ENCODE assay signal across 18 cellular contexts in genomic region chr1:60921175-60921574, GRCh38.
"Had no signal": no experiment of that assay in that cellular context is flagged by ENCODE, and none has a peak within 500 bp of the region (broad histone marks: within the 10 kb centered on the region; RNA-seq: fewer than 3 reads in every experiment).

No MANE protein-coding gene starts in this region.

- H3K4me3 ChIP-seq: dorsolateral prefrontal cortex, gastroesophageal sphincter, transverse colon had no signal

- H3K79me2 ChIP-seq: parathyroid adenoma had no signal

- H3K27ac ChIP-seq: epithelial cell of prostate, parathyroid adenoma, transverse colon had no signal

- H3K36me3 ChIP-seq: gastroesophageal sphincter, transverse colon had no signal

- H3K9me3 Mint-ChIP-seq: activated naive CD4-positive, alpha-beta T cell treated with anti-CD3 and anti-CD28 coated beads, Interleukin-2, amount 50 U/mL, for 72 hours; activated T-helper 17 cell treated with anti-CD3 and anti-CD28 coated beads, Interleukin-2, amount 50 U/mL, for 72 hours; nephron; stimulated activated naive CD8-positive, alpha-beta T cell treated with anti-CD3 and anti-CD28 coated beads, Interleukin-15, amount 100 ng/mL, for 72 hours had no signal

- H3K27ac Mint-ChIP-seq: activated CD8-positive, alpha-beta T cell treated with anti-CD3 and anti-CD28 coated beads, Interleukin-2, amount 10 ng/mL, durations not matched to agents 7 days and 5 days; activated T-helper 17 cell treated with anti-CD3 and anti-CD28 coated beads, Interleukin-2, amount 50 U/mL, for 72 hours; nephron; stimulated activated naive CD8-positive, alpha-beta T cell treated with anti-CD3 and anti-CD28 coated beads, Interleukin-15, amount 100 ng/mL, for 72 hours had no signal

- H3K9ac ChIP-seq: parathyroid adenoma had no signal

- DNase-seq: activated CD4-positive, alpha-beta T cell treated with anti-CD3 and anti-CD28 coated beads for 1 hour; activated CD4-positive, alpha-beta T cell treated with anti-CD3 and anti-CD28 coated beads, Interleukin-2, amount 50 U/mL, for 1 hour; activated CD8-positive, alpha-beta T cell treated with anti-CD3 and anti-CD28 coated beads, Interleukin-2, amount 10 ng/mL, durations not matched to agents 7 days and 5 days; activated T-cell treated with anti-CD3 and anti-CD28 coated beads, Interleukin-2, amount 50 U/mL, for 1 hour; aorta; central memory CD4-positive, alpha-beta T cell; dorsolateral prefrontal cortex; head of caudate nucleus; right cardiac atrium; stimulated activated CD4-positive, alpha-beta T cell treated with anti-CD3 and anti-CD28 coated beads, Interleukin-1b, Interleukin-23, amount 100 ng/mL, for 48 hours; stimulated activated naive CD8-positive, alpha-beta T cell treated with anti-CD3 and anti-CD28 coated beads, Interleukin-15, amount 100 ng/mL, for 72 hours; transverse colon had no signal

- H3K9me3 ChIP-seq: gastroesophageal sphincter, transverse colon had no signal

- H3K36me3 Mint-ChIP-seq: activated naive CD4-positive, alpha-beta T cell treated with anti-CD3 and anti-CD28 coated beads, Interleukin-2, amount 50 U/mL, for 72 hours had no signal

- H3K4me3 Mint-ChIP-seq: activated CD8-positive, alpha-beta T cell treated with anti-CD3 and anti-CD28 coated beads, Interleukin-2, amount 10 ng/mL, durations not matched to agents 7 days and 5 days; activated T-helper 17 cell treated with anti-CD3 and anti-CD28 coated beads, Interleukin-2, amount 50 U/mL, for 72 hours; nephron; stimulated activated naive CD8-positive, alpha-beta T cell treated with anti-CD3 and anti-CD28 coated beads, Interleukin-15, amount 100 ng/mL, for 72 hours had no signal

- H2AFZ ChIP-seq: parathyroid adenoma had no signal

- H3K27me3 Mint-ChIP-seq: activated T-helper 17 cell treated with anti-CD3 and anti-CD28 coated beads, Interleukin-2, amount 50 U/mL, for 72 hours; stimulated activated naive CD8-positive, alpha-beta T cell treated with anti-CD3 and anti-CD28 coated beads, Interleukin-15, amount 100 ng/mL, for 72 hours had no signal

- H3K27me3 ChIP-seq: dorsolateral prefrontal cortex, gastroesophageal sphincter, transverse colon had no signal

- H3K4me1 Mint-ChIP-seq: activated T-helper 17 cell treated with anti-CD3 and anti-CD28 coated beads, Interleukin-2, amount 50 U/mL, for 72 hours; stimulated activated naive CD8-positive, alpha-beta T cell treated with anti-CD3 and anti-CD28 coated beads, Interleukin-15, amount 100 ng/mL, for 72 hours had no signal
